Comparison of ENCODE assay signal across 13 cellular contexts in the genomic region with DNA sequence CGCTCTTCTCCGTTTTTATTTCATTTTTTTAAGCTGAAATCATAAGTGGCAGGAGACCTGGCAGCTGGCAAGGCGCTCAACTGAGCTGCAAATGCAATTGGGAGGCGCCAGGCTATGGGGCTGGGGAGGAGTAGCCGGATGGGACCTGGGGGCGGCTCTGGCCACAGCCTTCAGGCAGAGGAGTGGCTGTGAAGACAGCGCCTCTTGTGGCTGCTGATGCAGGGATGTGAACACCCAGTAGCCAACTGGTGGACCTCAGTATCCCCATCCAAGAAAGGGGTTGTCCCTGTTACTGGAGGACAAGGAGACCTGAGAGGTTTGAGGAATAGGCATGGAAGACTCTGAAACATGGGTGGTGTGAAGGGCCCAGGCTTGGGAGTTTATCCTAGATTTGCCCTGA. TPM values are rescaled to one million over a fixed set of nuclear protein-coding genes. Genes with fewer than 3 reads are reported as not detected.
A peak's percentile ranks its signal among the peaks of the same experiment; 100 is the strongest.
DNase-seq lines count a peak whose midpoint lies in the region; ATAC-seq, FAIRE-seq and TF ChIP-seq lines count a peak whose summit lies in the region.
"Had no signal": no experiment of that assay in that cellular context is flagged by ENCODE, and none has a peak within 500 bp of the region (broad histone marks: within the 10 kb centered on the region; RNA-seq: fewer than 3 reads in every experiment).

No MANE protein-coding gene starts in this region.

- H4K20me1 ChIP-seq in PC-9 (ENCODE audit: insufficient read depth), result no peaks in the 10 kb centered on the region
- no peaks in the 10 kb centered on the region for H4K20me1 ChIP-seq in hepatocyte (ENCODE audit: insufficient read depth, poor library complexity, severe bottlenecking)

- H3K9me3 ChIP-seq in PC-9 (ENCODE audit: insufficient read depth, low read depth), result no peaks in the 10 kb centered on the region
- H3K9me3 ChIP-seq in hepatocyte (ENCODE audit: low read depth), result no peaks in the 10 kb centered on the region
- H3K9me3 ChIP-seq: tibial artery had no signal

- POLR2A ChIA-PET in PC-9 (lab: Charles Lee; ENCODE audit: unreplicated experiment), result no interaction called here

- H3K36me3 ChIP-seq in PC-9 (ENCODE audit: low read depth), result no peaks in the 10 kb centered on the region
- H3K36me3 ChIP-seq in hepatocyte (replicated peaks; ENCODE audit: insufficient read depth, low read depth), result no peaks in the 10 kb centered on the region
- H3K36me3 ChIP-seq: tibial artery had no signal

- no peak overlapping the region for H3K4me3 ChIP-seq in PC-9
- no peak overlapping the region for H3K4me3 ChIP-seq in hepatocyte
- H3K4me3 ChIP-seq: tibial artery had no signal

- no peaks in the 10 kb centered on the region for H3K79me2 ChIP-seq in PC-9 (ENCODE audit: low read depth)
- no peaks in the 10 kb centered on the region for H3K79me2 ChIP-seq in hepatocyte

- CTCF ChIA-PET in PC-9 (lab: Charles Lee), result interaction anchor here (0.7 to 2.2 kb wide), 2 partner anchors 98 to 1695 kb away, joined by 9 to 20 read pairs; no protein-coding TSS in a partner anchor

- no peak for TF ChIP-seq POLR2A in H54 (IDR thresholded peaks at IDR 0.05; ENCODE audit: low read depth, low read length)

- H3K9me2 ChIP-seq in PC-9 (ENCODE audit: insufficient read depth) (no peaks in the 10 kb centered on the region), hepatocyte (replicated peaks; ENCODE audit: insufficient read depth) (no peaks in the 10 kb centered on the region)

- WGBS in hepatocyte (ENCODE audit: low lambda C conversion rate, missing lambda C conversion rate), result 72% methylated on average over 7 of the region's 7 CpGs

- H2AFZ ChIP-seq in PC-9, result no peak overlapping the region
- no peak overlapping the region for H2AFZ ChIP-seq in hepatocyte

- no peak overlapping the region for H3K4me2 ChIP-seq in PC-9
- H3K4me2 ChIP-seq in hepatocyte, result no peak overlapping the region

- H3K4me1 ChIP-seq in PC-9 (replicated peaks; ENCODE audit: insufficient read depth) (peaks cover 25% of the 10 kb centered on the region), hepatocyte (ENCODE audit: insufficient read depth) (no peaks in the 10 kb centered on the region)

- intact Hi-C loops in PC-9 (cut with micrococcal nuclease; ENCODE audit: unreplicated experiment), result loop anchor here (2.0 to 5.0 kb wide), 2 partner anchors 214 to 429 kb away; no protein-coding TSS in a partner anchor

- no peaks in the 10 kb centered on the region for H3K27me3 ChIP-seq in PC-9 (ENCODE audit: insufficient read depth, low read depth)
- H3K27me3 ChIP-seq in hepatocyte, result no peaks in the 10 kb centered on the region
- H3K27me3 ChIP-seq: tibial artery had no signal

- ATAC-seq in HG02623 (IDR thresholded peaks at IDR 0.05; ENCODE audit: unreplicated experiment), result no peak

- DNase-seq in AG09319 (ENCODE audit: extremely low read depth, low read depth) (no peak), H54 (ENCODE audit: insufficient read length, low spot score) (peak; percentile 41), PC-9 (no peak), hepatocyte (ENCODE audit: low spot score) (no peak), NCI-H2081 treated with DMSO at 0.1 percent for 48 hours (lab: John Stamatoyannopoulos, UW) (no peak)
- DNase-seq in activated CD8-positive, alpha-beta memory T cell treated with anti-CD3 and anti-CD28 coated beads, Interleukin-2, amount 50 U/mL, for 48 hours, result no peak
- no peak for DNase-seq in effector CD8-positive, alpha-beta T cell (lab: John Stamatoyannopoulos, UW)
- DNase-seq: activated CD4-positive, alpha-beta T cell treated with anti-CD3 and anti-CD28 coated beads, Interleukin-2, amount 10 ng/mL, durations not matched to agents 24 days and 14 days; Calu3; stimulated activated CD4-positive, alpha-beta T cell treated with anti-CD3 and anti-CD28 coated beads, Interleukin-2, amount 100 ng/mL, for 48 hours; tibial artery had no signal

- no peaks in the 10 kb centered on the region; the same call in 1 of the 2 replicates for H3F3A ChIP-seq in PC-9 (ENCODE audit: insufficient read depth, low read depth)

- FAIRE-seq in H54 (lab: Jason Lieb, UNC), result no peak
- FAIRE-seq: RCC 7860 had no signal

- no peak overlapping the region for H3K27ac ChIP-seq in PC-9
- H3K27ac ChIP-seq in hepatocyte, result no peak overlapping the region
- H3K27ac ChIP-seq: tibial artery had no signal

- TF ChIP-seq CTCF in AG09319 (IDR thresholded peaks at IDR 0.05; ENCODE audit: low read depth, low read length) (peak; percentile 26), PC-9 (conservative IDR thresholded peaks at IDR 0.05) (peak; percentile 30; the same call in 1 of the 2 replicates), hepatocyte (IDR thresholded peaks at IDR 0.05; ENCODE audit: poor library complexity) (peak; percentile 13)

- no TSS peak for BruUV-seq in PC-9 (replicated peaks; lab: Mats Ljungman, UMichigan)

RNA-seq across cellular contexts. Expression of a gene that starts 12.6 kb away (rescaled TPM):
- total RNA-seq in PC-9 (2021) (not detected in 2 replicates), hepatocyte (not detected in 2 replicates)
- polyA plus RNA-seq in hepatocyte, result not detected in 2 replicates
- total RNA-seq: activated CD4-positive, alpha-beta T cell treated with anti-CD3 and anti-CD28 coated beads, Interleukin-2, amount 10 ng/mL, durations not matched to agents 24 days and 14 days; Calu3 had no signal

RNA-seq across cellular contexts. Expression of a gene that starts 20.9 kb away (rescaled TPM):
- total RNA-seq in PC-9 (2021), result not detected in 2 replicates
- total RNA-seq in hepatocyte, result not detected in 2 replicates
- polyA plus RNA-seq in hepatocyte, result 0.12 TPM in 1 of 2 replicates, not detected in the other
- total RNA-seq: activated CD4-positive, alpha-beta T cell treated with anti-CD3 and anti-CD28 coated beads, Interleukin-2, amount 10 ng/mL, durations not matched to agents 24 days and 14 days; Calu3 had no signal
